In genomic region chr18:11005528-11005927, GRCh38 we compare ENCODE assay signal across 11 cellular contexts.
DNase-seq lines count a peak whose midpoint lies in the region; ATAC-seq and TF ChIP-seq lines count a peak whose summit lies in the region.
"Had no signal": no experiment of that assay in that cellular context is flagged by ENCODE, and none has a peak within 500 bp of the region (broad histone marks: within the 10 kb centered on the region; RNA-seq: fewer than 3 reads in every experiment).

No MANE protein-coding gene starts in this region.

- H3K4me3 ChIP-seq in GM12865 (ENCODE audit: low read depth, low read length) (no peak overlapping the region), fibroblast of pulmonary artery (replicated peaks; ENCODE audit: low read depth, low read length) (no peak overlapping the region), MM.1S (ENCODE audit: low read length) (no peak overlapping the region), testis (no peak overlapping the region)

- DNase-seq in GM12865 (ENCODE audit: low read depth) = peak; percentile 32
- peak; percentile 95 for DNase-seq in RPMI7951 (ENCODE audit: low read depth)
- DNase-seq in fibroblast of pulmonary artery (ENCODE audit: low read depth) = peak; percentile 99
- DNase-seq in omental fat pad (ENCODE audit: low spot score) = no peak
- no peak for DNase-seq in MM.1S
- no peak for DNase-seq in testis
- DNase-seq: activated CD4-positive, alpha-beta T cell treated with anti-CD3 and anti-CD28 coated beads for 4 hours; left cardiac atrium; stimulated activated CD4-positive, alpha-beta T cell treated with anti-CD3 and anti-CD28 coated beads, Interleukin-2, amount 100 ng/mL, for 24 hours had no signal

- peak; percentile 76 for ATAC-seq in omental fat pad (ENCODE audit: low FRiP score)
- no peak for ATAC-seq in HG03108 (IDR thresholded peaks at IDR 0.05; ENCODE audit: unreplicated experiment)
- no peak for ATAC-seq in GM21737 (IDR thresholded peaks at IDR 0.05; ENCODE audit: unreplicated experiment)

- no peak overlapping the region for H3K4me2 ChIP-seq in MM.1S (ENCODE audit: low read depth, low read length)

- H3K9ac ChIP-seq in MM.1S (ENCODE audit: low read length) = no peak overlapping the region

- H3K27ac ChIP-seq in MM.1S (ENCODE audit: low read length) (no peak overlapping the region), testis (no peak overlapping the region)

- no peaks in the 10 kb centered on the region for H3K9me3 ChIP-seq in MM.1S (replicated peaks; ENCODE audit: insufficient read depth, low read length)
- no peaks in the 10 kb centered on the region for H3K9me3 ChIP-seq in testis

- TF ChIP-seq POLR2A in testis (IDR thresholded peaks at IDR 0.05) = no peak

- TF ChIP-seq CTCF in GM12865 (IDR thresholded peaks at IDR 0.05; ENCODE audit: insufficient read depth, low read depth, low read length, missing control alignments) = no peak
- TF ChIP-seq CTCF in fibroblast of pulmonary artery (IDR thresholded peaks at IDR 0.05; ENCODE audit: low read length, missing control alignments) = no peak
- no peak for TF ChIP-seq CTCF in omental fat pad (IDR thresholded peaks at IDR 0.05)
- no peak for TF ChIP-seq CTCF in MM.1S (IDR thresholded peaks at IDR 0.05; ENCODE audit: low read length)
- no peak for TF ChIP-seq CTCF in testis (IDR thresholded peaks at IDR 0.05)

- H3K36me3 ChIP-seq in MM.1S (replicated peaks; ENCODE audit: insufficient read depth, low read length) = no peaks in the 10 kb centered on the region
- no peaks in the 10 kb centered on the region for H3K36me3 ChIP-seq in testis (ENCODE audit: low read depth, missing control alignments)

- intact Hi-C loops in testis (cut with DNase I; ENCODE audit: low total_unique reads) = no loop called here

- no peaks in the 10 kb centered on the region for H3K9me2 ChIP-seq in MM.1S (replicated peaks; ENCODE audit: insufficient read depth, low read length)

- H2AFZ ChIP-seq in MM.1S (ENCODE audit: low read length) = no peak overlapping the region

- no peaks in the 10 kb centered on the region for H3F3A ChIP-seq in MM.1S (ENCODE audit: insufficient read depth, low read length)

- WGBS in testis, 2 donors = 60 to 69% methylated on average over 5 of the region's 5 CpGs

- H3K4me1 ChIP-seq in MM.1S (ENCODE audit: low read length) (no peaks in the 10 kb centered on the region), testis (no peaks in the 10 kb centered on the region)

- H3K79me2 ChIP-seq in MM.1S (ENCODE audit: low read length) = no peaks in the 10 kb centered on the region

- H4K20me1 ChIP-seq in MM.1S (ENCODE audit: insufficient read depth, low read length) = no peaks in the 10 kb centered on the region

- H3K27me3 ChIP-seq in MM.1S (replicated peaks; ENCODE audit: insufficient read depth, low read length) = no peaks in the 10 kb centered on the region
- H3K27me3 ChIP-seq in testis = no peaks in the 10 kb centered on the region

Comparison
In these comparisons a context has a peak if more than half of its experiments do, and no peak if none do; other contexts are left out.
1. DNase-seq: peak in GM12865 (single experiment), RPMI7951 (single experiment) and fibroblast of pulmonary artery (single experiment); none in omental fat pad (single experiment), MM.1S (single experiment) and testis (single experiment).